In genomic region chr11:73306069-73306468, GRCh38 we compare ENCODE assay signal across 13 cellular contexts. TPM values are rescaled to one million over a fixed set of nuclear protein-coding genes. Genes with fewer than 3 reads are reported as not detected.
DNase-seq lines count a peak whose midpoint lies in the region; ATAC-seq and TF ChIP-seq lines count a peak whose summit lies in the region.
"Had no signal": no experiment of that assay in that cellular context is flagged by ENCODE, and none has a peak within 500 bp of the region (broad histone marks: within the 10 kb centered on the region; RNA-seq: fewer than 3 reads in every experiment).

No MANE protein-coding gene starts in this region.

- no peak overlapping the region for H3K4me3 ChIP-seq in GM12864 (ENCODE audit: low read depth, low read length)
- no peak overlapping the region for H3K4me3 ChIP-seq in NB4 (ENCODE audit: low read depth, low read length)
- no peak overlapping the region for H3K4me3 ChIP-seq in neural progenitor cell

- H3K27me3 ChIP-seq in neural progenitor cell, result peaks cover 2% of the 10 kb centered on the region

- no peaks in the 10 kb centered on the region for H3K9me3 ChIP-seq in neural progenitor cell (ENCODE audit: low read depth)

- peaks cover 19% of the 10 kb centered on the region for H3F3A ChIP-seq in neural progenitor cell (ENCODE audit: low read depth)

- DNase-seq in GM12864 (ENCODE audit: low read depth), result no peak
- DNase-seq in NB4 (ENCODE audit: low read depth), result peak; percentile 52
- no peak for DNase-seq in central memory CD8-positive, alpha-beta T cell (ENCODE audit: low spot score in 2 of 2)
- DNase-seq in neural progenitor cell (ENCODE audit: low spot score), result no peak
- no peak for DNase-seq in T-helper 2 cell
- DNase-seq in NCI-H2107 (lab: John Stamatoyannopoulos, UW), result no peak
- DNase-seq in C1 segment of cervical spinal cord (lab: John Stamatoyannopoulos, UW), result no peak
- DNase-seq: activated CD4-positive, alpha-beta memory T cell treated with anti-CD3 and anti-CD28 coated beads, Interleukin-2, amount 10 ng/mL, durations not matched to agents 7 days and 5 days; activated naive CD4-positive, alpha-beta T cell; NCI-H1436 treated with DMSO at 0.1 percent for 48 hours; NCI-H748 treated with DMSO at 0.1 percent for 48 hours; substantia nigra had no signal

- TF ChIP-seq POLR2A in NB4 (IDR thresholded peaks at IDR 0.05; ENCODE audit: extremely low read depth, insufficient read length), result no peak

- peaks cover 21% of the 10 kb centered on the region for H3K4me1 ChIP-seq in neural progenitor cell

- no peak overlapping the region for H2AFZ ChIP-seq in neural progenitor cell (replicated peaks)

- no peaks in the 10 kb centered on the region for H3K36me3 Mint-ChIP-seq in central memory CD8-positive, alpha-beta T cell (ENCODE audit: insufficient read depth)
- H3K36me3 Mint-ChIP-seq in neural progenitor cell, result no peaks in the 10 kb centered on the region

- no peak overlapping the region for H3K27ac Mint-ChIP-seq in central memory CD8-positive, alpha-beta T cell (ENCODE audit: low read depth)
- H3K27ac Mint-ChIP-seq in neural progenitor cell, result no peak overlapping the region
- H3K27ac Mint-ChIP-seq: activated CD4-positive, alpha-beta memory T cell treated with anti-CD3 and anti-CD28 coated beads, Interleukin-2, amount 10 ng/mL, durations not matched to agents 7 days and 5 days had no signal

- TF ChIP-seq CTCF in GM12864 (IDR thresholded peaks at IDR 0.05; ENCODE audit: low read depth, low read length, missing control alignments) (peak; percentile 18), NB4 (IDR thresholded peaks at IDR 0.05; ENCODE audit: low read depth, low read length) (no peak), neural progenitor cell (IDR thresholded peaks at IDR 0.05) (peak; percentile 7)

- H3K27ac ChIP-seq in neural progenitor cell, result no peak overlapping the region

- H3K9ac ChIP-seq in neural progenitor cell, result no peak overlapping the region

- peaks cover 23% of the 10 kb centered on the region for H4K20me1 ChIP-seq in neural progenitor cell (ENCODE audit: low read depth)

- peaks cover 27% of the 10 kb centered on the region for H3K79me2 ChIP-seq in neural progenitor cell (ENCODE audit: low read depth)

- ATAC-seq in central memory CD8-positive, alpha-beta T cell (replicated peaks; ENCODE audit: extremely low read depth, poor library complexity, severe bottlenecking), result no peak

- H3K4me3 Mint-ChIP-seq in central memory CD8-positive, alpha-beta T cell, result peak overlapping the region; percentile 88
- H3K4me3 Mint-ChIP-seq in neural progenitor cell, result peak overlapping the region; percentile 50

- H3K4me1 Mint-ChIP-seq in central memory CD8-positive, alpha-beta T cell, result peaks cover 13% of the 10 kb centered on the region
- H3K4me1 Mint-ChIP-seq in neural progenitor cell, result peaks cover 22% of the 10 kb centered on the region

- no peak overlapping the region for H3K4me2 ChIP-seq in neural progenitor cell

- H3K27me3 Mint-ChIP-seq in central memory CD8-positive, alpha-beta T cell, result peaks cover 33% of the 10 kb centered on the region
- H3K27me3 Mint-ChIP-seq in neural progenitor cell (ENCODE audit: insufficient read depth, low read depth), result peaks cover 7% of the 10 kb centered on the region

- no peaks in the 10 kb centered on the region for H3K9me3 Mint-ChIP-seq in central memory CD8-positive, alpha-beta T cell
- H3K9me3 Mint-ChIP-seq in neural progenitor cell, result peaks cover 3% of the 10 kb centered on the region
- H3K9me3 Mint-ChIP-seq: activated CD4-positive, alpha-beta memory T cell treated with anti-CD3 and anti-CD28 coated beads, Interleukin-2, amount 10 ng/mL, durations not matched to agents 7 days and 5 days had no signal

- H3K36me3 ChIP-seq in neural progenitor cell, result no peaks in the 10 kb centered on the region

RNA-seq across cellular contexts. Expression of gene ARHGEF17, which starts 2.0 kb away (rescaled TPM):
- total RNA-seq in neural progenitor cell (ENCODE audit: low replicate concordance), result 19.9 and 41.8 TPM in 2 replicates
- total RNA-seq: T-helper 1 cell treated with Interleukin-12 subunit alpha and Interleukin-12 subunit beta and Interleukin-4 antibody, amounts not matched to agents 30 ng/mL and 1 ng/mL, for 36 hours had no signal

RNA-seq across cellular contexts. Expression of gene P2RY6, which starts 33.9 kb away (rescaled TPM):
- 0.25 TPM in 1 of 2 replicates, not detected in the other for total RNA-seq in neural progenitor cell (ENCODE audit: low replicate concordance)
- total RNA-seq: activated CD4-positive, alpha-beta memory T cell treated with anti-CD3 and anti-CD28 coated beads, Interleukin-2, amount 10 ng/mL, durations not matched to agents 7 days and 5 days; T-helper 1 cell treated with Interleukin-12 subunit alpha and Interleukin-12 subunit beta and Interleukin-4 antibody, amounts not matched to agents 30 ng/mL and 1 ng/mL, for 36 hours had no signal
